ENCODE assay signal across 15 cellular contexts in genomic region chr4:17875402-17876070, GRCh38.
DNase-seq lines count a peak whose midpoint lies in the region; ATAC-seq and TF ChIP-seq lines count a peak whose summit lies in the region.
"Had no signal": no experiment of that assay in that cellular context is flagged by ENCODE, and none has a peak within 500 bp of the region (broad histone marks: within the 10 kb centered on the region; RNA-seq: fewer than 3 reads in every experiment).

No MANE protein-coding gene starts in this region.

- no peak overlapping the region for H3K4me3 Mint-ChIP-seq in activated naive CD4-positive, alpha-beta T cell treated with anti-CD3 and anti-CD28 coated beads, Interleukin-2, amount 10 ng/mL, durations not matched to agents 7 days and 5 days
- H3K4me3 Mint-ChIP-seq: CD14-positive monocyte, neural progenitor cell had no signal

- ATAC-seq in GM18868 (IDR thresholded peaks at IDR 0.05; ENCODE audit: unreplicated experiment) (peak; percentile 98), GM21515 (IDR thresholded peaks at IDR 0.05; ENCODE audit: unreplicated experiment) (peak; percentile 92), HG03039 (IDR thresholded peaks at IDR 0.05; ENCODE audit: unreplicated experiment) (peak; percentile 93), aorta (ENCODE audit: low FRiP score) (no peak)

- H3K27me3 ChIP-seq in OCI-LY3 (ENCODE audit: low read depth, low read length) (no peaks in the 10 kb centered on the region), brain microvascular endothelial cell (replicated peaks) (no peaks in the 10 kb centered on the region), aorta (ENCODE audit: control insufficient read depth in 1 of 2, insufficient read depth in 2 of 2, low read length in 1 of 2) (no peaks in the 10 kb centered on the region)
- H3K27me3 ChIP-seq: neural progenitor cell had no signal

- H3K9me3 ChIP-seq in OCI-LY3 (ENCODE audit: insufficient read depth, low read length) (no peaks in the 10 kb centered on the region), aorta (ENCODE audit: control insufficient read depth, low read length) (no peaks in the 10 kb centered on the region)

- H3K27me3 Mint-ChIP-seq in activated naive CD4-positive, alpha-beta T cell treated with anti-CD3 and anti-CD28 coated beads, Interleukin-2, amount 10 ng/mL, durations not matched to agents 7 days and 5 days: no peaks in the 10 kb centered on the region

- H2AFZ ChIP-seq in OCI-LY3 (ENCODE audit: low read depth, low read length): no peak overlapping the region
- H2AFZ ChIP-seq: neural progenitor cell had no signal

- peaks cover 9% of the 10 kb centered on the region; the same call in 1 of the 2 replicates for H4K20me1 ChIP-seq in OCI-LY3 (ENCODE audit: insufficient read depth, low read length)

- H3K36me3 ChIP-seq in OCI-LY3 (replicated peaks; ENCODE audit: low read depth, low read length) (peaks cover 7% of the 10 kb centered on the region), brain microvascular endothelial cell (replicated peaks) (no peaks in the 10 kb centered on the region), aorta (ENCODE audit: control insufficient read depth in 1 of 2, insufficient read depth in 2 of 2, low read length in 1 of 2) (no peaks in the 10 kb centered on the region)
- H3K36me3 ChIP-seq: neural progenitor cell had no signal

- H3K27ac Mint-ChIP-seq in activated naive CD4-positive, alpha-beta T cell treated with anti-CD3 and anti-CD28 coated beads, Interleukin-2, amount 10 ng/mL, durations not matched to agents 7 days and 5 days: no peak overlapping the region
- H3K27ac Mint-ChIP-seq: CD14-positive monocyte, neural progenitor cell had no signal

- 96 to 97% methylated on average over 4 of the region's 4 CpGs for WGBS in aorta, 2 donors

- no peaks in the 10 kb centered on the region for H3K4me1 Mint-ChIP-seq in activated naive CD4-positive, alpha-beta T cell treated with anti-CD3 and anti-CD28 coated beads, Interleukin-2, amount 10 ng/mL, durations not matched to agents 7 days and 5 days
- H3K4me1 Mint-ChIP-seq: CD14-positive monocyte, neural progenitor cell had no signal

- H3K27ac ChIP-seq in OCI-LY3 (ENCODE audit: low read length) (no peak overlapping the region), brain microvascular endothelial cell (no peak overlapping the region), aorta (ENCODE audit: low read depth in 1 of 2, low read length in 2 of 2) (no peak overlapping the region)
- H3K27ac ChIP-seq: neural progenitor cell had no signal

- peaks cover 3% of the 10 kb centered on the region for H3K36me3 Mint-ChIP-seq in activated naive CD4-positive, alpha-beta T cell treated with anti-CD3 and anti-CD28 coated beads, Interleukin-2, amount 10 ng/mL, durations not matched to agents 7 days and 5 days

- no peak for DNase-seq in brain microvascular endothelial cell
- DNase-seq in aorta: no peak
- DNase-seq in EL: no peak
- no peak for DNase-seq in activated naive CD4-positive, alpha-beta T cell treated with anti-CD3 and anti-CD28 coated beads, Interleukin-2, amount 10 ng/mL, durations not matched to agents 7 days and 5 days
- DNase-seq: amygdala; effector CD8-positive, alpha-beta T cell; GDM1; NCI-H446; stimulated activated CD8-positive, alpha-beta memory T cell treated with anti-CD3 and anti-CD28 coated beads, Interleukin-4, amount 100 ng/mL, for 48 hours had no signal

- TF ChIP-seq CTCF in OCI-LY3 (IDR thresholded peaks at IDR 0.05; ENCODE audit: low read depth, low read length) (no peak), brain microvascular endothelial cell (IDR thresholded peaks at IDR 0.05; ENCODE audit: low read depth, low read length, missing control alignments) (no peak)

- peak overlapping the region; percentile 57 for H3K4me2 ChIP-seq in OCI-LY3 (ENCODE audit: low read length)
- H3K4me2 ChIP-seq: neural progenitor cell had no signal

- no peaks in the 10 kb centered on the region for H3K79me2 ChIP-seq in OCI-LY3 (ENCODE audit: low read length)

- H3K9me3 Mint-ChIP-seq in activated naive CD4-positive, alpha-beta T cell treated with anti-CD3 and anti-CD28 coated beads, Interleukin-2, amount 10 ng/mL, durations not matched to agents 7 days and 5 days: no peaks in the 10 kb centered on the region

- H3K4me1 ChIP-seq in OCI-LY3 (ENCODE audit: low read length) (peaks cover 30% of the 10 kb centered on the region), aorta (ENCODE audit: control insufficient read depth in 1 of 2, insufficient read depth in 2 of 2, low read length in 2 of 2) (no peaks in the 10 kb centered on the region)
- H3K4me1 ChIP-seq: neural progenitor cell had no signal

- intact Hi-C loops in aorta (cut with DNase I): no loop called here

- CTCF ChIA-PET in activated naive CD4-positive, alpha-beta T cell treated with anti-CD3 and anti-CD28 coated beads, Interleukin-2, amount 10 ng/mL, durations not matched to agents 7 days and 5 days (lab: Charles Lee): no interaction called here

- peak overlapping the region; percentile 29 for H3K4me3 ChIP-seq in OCI-LY3 (ENCODE audit: low read length)
- H3K4me3 ChIP-seq in brain microvascular endothelial cell (ENCODE audit: low read depth, low read length): no peak overlapping the region
- no peak overlapping the region for H3K4me3 ChIP-seq in aorta (ENCODE audit: low read length in 2 of 2)
- H3K4me3 ChIP-seq: neural progenitor cell had no signal

- H3K9ac ChIP-seq in OCI-LY3 (ENCODE audit: low read length): no peak overlapping the region
- H3K9ac ChIP-seq: neural progenitor cell had no signal

- in situ Hi-C loops in brain microvascular endothelial cell (cut with HindIII; ENCODE audit: low pct_ligation_motif_present, low sequenced_read_pairs): no loop called here
